In genomic region chr10:13890233-13890616, GRCh38 we compare ENCODE assay signal across 9 cellular contexts.
A peak's percentile ranks its signal among the peaks of the same experiment; 100 is the strongest.
DNase-seq lines count a peak whose midpoint lies in the region; ATAC-seq and TF ChIP-seq lines count a peak whose summit lies in the region.
"Had no signal": no experiment of that assay in that cellular context is flagged by ENCODE, and none has a peak within 500 bp of the region (broad histone marks: within the 10 kb centered on the region; RNA-seq: fewer than 3 reads in every experiment).

No MANE protein-coding gene starts in this region.

- no peak overlapping the region for H3K27ac Mint-ChIP-seq in naive B cell
- H3K27ac Mint-ChIP-seq in activated CD4-positive, alpha-beta T cell treated with anti-CD3 and anti-CD28 coated beads for 36 hours = no peak overlapping the region

- no peaks in the 10 kb centered on the region for H3K36me3 ChIP-seq in heart left ventricle
- H3K36me3 ChIP-seq in aorta (ENCODE audit: control insufficient read depth in 1 of 2, insufficient read depth in 2 of 2, low read length in 1 of 2) = no peaks in the 10 kb centered on the region

- peak overlapping the region in 7 of 8 donors; percentile 69 to 89 (median 81) for H3K4me3 Mint-ChIP-seq in naive B cell
- no peak overlapping the region for H3K4me3 Mint-ChIP-seq in activated CD4-positive, alpha-beta T cell treated with anti-CD3 and anti-CD28 coated beads for 36 hours

- peak in 3 of 4 donors; percentile 8 to 51 (median 25) for ATAC-seq in heart left ventricle
- no peak for ATAC-seq in Right ventricle myocardium inferior
- no peak for ATAC-seq in naive B cell (ENCODE audit: low read depth in 2 of 2)
- ATAC-seq in aorta (ENCODE audit: low FRiP score) = no peak
- ATAC-seq in activated CD4-positive, alpha-beta T cell treated with anti-CD3 and anti-CD28 coated beads for 36 hours = no peak

- no peak for DNase-seq in heart left ventricle
- DNase-seq in Right ventricle myocardium inferior (ENCODE audit: missing footprints) = no peak
- no peak for DNase-seq in epithelial cell of proximal tubule (ENCODE audit: low read depth)
- DNase-seq in naive B cell = no peak
- DNase-seq in aorta = no peak
- no peak for DNase-seq in NCI-H2196 treated with DMSO at 0.1 percent for 48 hours (lab: John Stamatoyannopoulos, UW; ENCODE audit: unreplicated experiment)
- no peak for DNase-seq in DMS114 treated with DMSO at 0.1 percent for 48 hours (lab: John Stamatoyannopoulos, UW; ENCODE audit: unreplicated experiment)
- no peak for DNase-seq in activated CD4-positive, alpha-beta T cell treated with anti-CD3 and anti-CD28 coated beads for 36 hours
- DNase-seq: stimulated activated CD8-positive, alpha-beta memory T cell treated with anti-CD3 and anti-CD28 coated beads, Interleukin-4, amount 100 ng/mL, for 48 hours had no signal

- H3K4me1 ChIP-seq in heart left ventricle = peaks cover 0 to 60% (median 22%) of the 10 kb centered on the region in 12 donors
- H3K4me1 ChIP-seq in aorta (ENCODE audit: control insufficient read depth in 1 of 2, insufficient read depth in 2 of 2, low read length in 2 of 2) = peaks cover 2 to 4% of the 10 kb centered on the region in 2 donors

- H3K4me3 ChIP-seq in heart left ventricle (peak overlapping the region in 11 of 12 donors; percentile 55 to 85 (median 65)), epithelial cell of proximal tubule (ENCODE audit: low read depth, low read length) (peak overlapping the region; percentile 57), aorta (ENCODE audit: low read length in 2 of 2) (peak overlapping the region; percentile 81 to 88)

- POLR2A ChIA-PET in activated CD4-positive, alpha-beta T cell treated with anti-CD3 and anti-CD28 coated beads for 36 hours (lab: Charles Lee) = no interaction called here

- 45 to 55% (median 50%) methylated on average over 6 of the region's 6 CpGs for WGBS in heart left ventricle, 4 donors
- WGBS in aorta, 2 donors = 4 to 6% methylated on average over 6 of the region's 6 CpGs

- H3K27me3 Mint-ChIP-seq in naive B cell = peaks cover 80 to 91% (median 87%) of the 10 kb centered on the region in 3 donors
- H3K27me3 Mint-ChIP-seq in activated CD4-positive, alpha-beta T cell treated with anti-CD3 and anti-CD28 coated beads for 36 hours = peaks cover 55% of the 10 kb centered on the region

- H3K9me3 Mint-ChIP-seq in naive B cell = peaks cover 0 to 3% (median 1%) of the 10 kb centered on the region in 7 donors
- H3K9me3 Mint-ChIP-seq in activated CD4-positive, alpha-beta T cell treated with anti-CD3 and anti-CD28 coated beads for 36 hours (ENCODE audit: low read depth) = no peaks in the 10 kb centered on the region

- CTCF ChIA-PET in activated CD4-positive, alpha-beta T cell treated with anti-CD3 and anti-CD28 coated beads for 36 hours (lab: Charles Lee) = no interaction called here

- peak overlapping the region; percentile 7 to 86 (median 76) for H3K27ac ChIP-seq in heart left ventricle
- peak overlapping the region in 1 of 2 donors; percentile 31 for H3K27ac ChIP-seq in aorta (ENCODE audit: low read depth in 1 of 2, low read length in 2 of 2)

- no peaks in the 10 kb centered on the region for H3K9me3 ChIP-seq in heart left ventricle
- H3K9me3 ChIP-seq in aorta (ENCODE audit: control insufficient read depth, low read length) = no peaks in the 10 kb centered on the region

- H3K36me3 Mint-ChIP-seq in naive B cell = peaks cover 0 to 9% of the 10 kb centered on the region in 2 donors
- no peaks in the 10 kb centered on the region for H3K36me3 Mint-ChIP-seq in activated CD4-positive, alpha-beta T cell treated with anti-CD3 and anti-CD28 coated beads for 36 hours (ENCODE audit: low read depth)

- intact Hi-C loops in heart left ventricle (cut with DNase I) = loop anchor here in 5 of 10 donors (5.0 to 10.0 kb wide), 5 partner anchors 53 to 103 kb away; no protein-coding TSS in a partner anchor
- intact Hi-C loops in Right ventricle myocardium inferior (cut with DNase I) = loop anchor here (1.0 to 5.0 kb wide), 2 partner anchors 52 to 100 kb away; no protein-coding TSS in a partner anchor
- intact Hi-C loops in aorta (cut with DNase I) = loop anchor here in 1 of 2 donors (5.0 kb wide), 1 partner anchor 53 kb away; no protein-coding TSS in a partner anchor
- intact Hi-C loops in activated CD4-positive, alpha-beta T cell treated with anti-CD3 and anti-CD28 coated beads for 36 hours (cut with DNase I, micrococcal nuclease) = no loop called here

- H3K27me3 ChIP-seq in heart left ventricle (peaks cover 0 to 29% (median 0%) of the 10 kb centered on the region in 9 donors), aorta (ENCODE audit: control insufficient read depth in 1 of 2, insufficient read depth in 2 of 2, low read length in 1 of 2) (no peaks in the 10 kb centered on the region)

- TF ChIP-seq CTCF in heart left ventricle (IDR thresholded peaks at IDR 0.05) (no peak), epithelial cell of proximal tubule (conservative IDR thresholded peaks at IDR 0.05; ENCODE audit: low read depth, low read length) (no peak)

- H3K4me1 Mint-ChIP-seq in naive B cell = peaks cover 6 to 20% (median 13%) of the 10 kb centered on the region in 3 donors
- H3K4me1 Mint-ChIP-seq in activated CD4-positive, alpha-beta T cell treated with anti-CD3 and anti-CD28 coated beads for 36 hours = peaks cover 25% of the 10 kb centered on the region

- no peak for TF ChIP-seq POLR2A in heart left ventricle (IDR thresholded peaks at IDR 0.05)

Comparison
In these comparisons a context has a peak if more than half of its experiments do, and no peak if none do; other contexts are left out.
1. ATAC-seq: peak in heart left ventricle (3 of 4); none in Right ventricle myocardium inferior (single experiment), naive B cell (0 of 2), aorta (single experiment) and activated CD4-positive, alpha-beta T cell treated with anti-CD3 and anti-CD28 coated beads for 36 hours (single experiment).
2. Peak in every context shown above with its lines, with median percentiles within 50 percentile points of each other: H3K4me3 ChIP-seq.